ENCODE assay signal across 1 cellular context in genomic region chr17:75086496-75087181, GRCh38.
TF ChIP-seq lines count a peak whose summit lies in the region.

No MANE protein-coding gene starts in this region.

TF ChIP-seq in GM23338, 12 proteins besides CTCF, POLR2A, EP300 and RAD21 (continued from another document):
- TF ChIP-seq ZNF462 (CRISPR knock-in tag; IDR thresholded peaks at IDR 0.05), result no peak
- no peak for TF ChIP-seq POLR2AphosphoS5 (IDR thresholded peaks at IDR 0.05; ENCODE audit: low read depth)
- TF ChIP-seq ZNF331 (CRISPR knock-in tag; IDR thresholded peaks at IDR 0.05; ENCODE audit: low read depth), result no peak
- TF ChIP-seq NANOG (IDR thresholded peaks at IDR 0.05; ENCODE audit: borderline replicate concordance), result no peak
